ENCODE assay signal across 1 cellular context in the genomic region with DNA sequence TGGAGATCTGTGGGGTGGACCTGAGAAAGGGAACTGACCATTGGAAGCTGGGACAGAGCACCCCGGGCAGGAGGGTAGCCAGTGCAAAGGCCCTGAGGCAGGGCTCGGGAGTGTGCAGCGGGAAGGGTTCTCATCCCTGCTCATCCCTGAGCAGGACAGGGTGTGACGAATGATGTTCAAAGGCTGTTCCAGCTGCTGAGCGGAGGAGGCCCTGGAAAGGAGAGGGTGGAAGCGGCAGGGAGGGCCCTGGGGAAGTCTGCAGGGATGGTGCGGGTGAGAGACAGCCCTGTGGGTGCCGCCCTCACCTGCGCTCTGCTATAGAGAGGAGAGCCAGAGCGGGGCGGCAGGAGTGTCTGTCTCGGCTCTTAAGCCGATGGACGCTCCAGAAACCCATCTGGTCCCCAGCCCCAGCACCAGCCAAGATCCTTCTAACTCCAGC.
TF ChIP-seq lines count a peak whose summit lies in the region.

No MANE protein-coding gene starts in this region.

TF ChIP-seq in HEK293, 187 proteins besides CTCF, POLR2A, EP300 and RAD21 (continued from another document):
- TF ChIP-seq ZNF148 (tag by site-specific recombination; IDR thresholded peaks at IDR 0.05; ENCODE audit: borderline replicate concordance), result no peak
